9 cellular contexts compared by ENCODE assay signal in the genomic region with DNA sequence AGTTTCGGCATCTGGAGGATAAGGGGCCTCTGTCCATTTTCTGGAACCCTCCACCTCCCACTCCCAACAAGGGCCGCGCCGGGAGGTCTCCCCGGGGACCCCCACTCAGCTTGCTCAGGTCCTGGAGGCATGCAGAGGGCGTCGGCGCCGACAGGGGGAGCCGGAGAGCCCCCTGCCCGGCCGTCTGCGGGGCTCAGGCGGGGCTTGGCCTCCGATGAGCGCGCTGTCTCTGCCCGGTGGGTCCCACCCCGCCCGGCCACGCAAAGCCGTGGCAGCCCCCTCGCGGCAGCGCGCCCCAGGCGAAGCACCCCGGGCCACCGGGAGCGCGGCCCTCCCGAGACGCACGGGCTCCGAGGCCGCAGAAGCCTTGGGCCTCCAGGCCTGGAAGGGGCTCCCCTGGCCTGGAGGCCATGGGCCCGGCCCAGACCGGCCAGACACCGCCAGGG.
A peak's percentile ranks its signal among the peaks of the same experiment; 100 is the strongest.
DNase-seq lines count a peak whose midpoint lies in the region; ATAC-seq and TF ChIP-seq lines count a peak whose summit lies in the region.
"Had no signal": no experiment of that assay in that cellular context is flagged by ENCODE, and none has a peak within 500 bp of the region (broad histone marks: within the 10 kb centered on the region; RNA-seq: fewer than 3 reads in every experiment).

No MANE protein-coding gene starts in this region.

- H3K36me3 Mint-ChIP-seq in activated CD4-positive, alpha-beta T cell treated with anti-CD3 and anti-CD28 coated beads for 36 hours (ENCODE audit: low read depth) = no peaks in the 10 kb centered on the region
- H3K36me3 Mint-ChIP-seq in activated CD4-positive, alpha-beta T cell treated with anti-CD3 and anti-CD28 coated beads, Interleukin-2, amount 10 ng/mL, durations not matched to agents 7 days and 5 days (ENCODE audit: low read depth) = peaks cover 5% of the 10 kb centered on the region

- H3K27me3 Mint-ChIP-seq in activated CD4-positive, alpha-beta T cell treated with anti-CD3 and anti-CD28 coated beads for 36 hours = peaks cover 52% of the 10 kb centered on the region
- peaks cover 56% of the 10 kb centered on the region for H3K27me3 Mint-ChIP-seq in activated CD4-positive, alpha-beta T cell treated with anti-CD3 and anti-CD28 coated beads, Interleukin-2, amount 10 ng/mL, durations not matched to agents 7 days and 5 days

- intact Hi-C loops in activated CD4-positive, alpha-beta T cell treated with anti-CD3 and anti-CD28 coated beads for 36 hours (cut with DNase I, micrococcal nuclease) = loop anchor here in 1 of 2 experiments (10.0 kb wide), 3 partner anchors 152 to 488 kb away; a partner anchor contains a TSS
- intact Hi-C loops in Panc1 (cut with micrococcal nuclease; ENCODE audit: unreplicated experiment) = no loop called here
- intact Hi-C loops in heart right ventricle (cut with DNase I) = loop anchor here in 5 of 10 donors (5.0 to 10.0 kb wide), 3 partner anchors 182 to 432 kb away; no protein-coding TSS in a partner anchor

- POLR2A ChIA-PET in activated CD4-positive, alpha-beta T cell treated with anti-CD3 and anti-CD28 coated beads for 36 hours (lab: Charles Lee) = no interaction called here
- POLR2A ChIA-PET in activated CD4-positive, alpha-beta T cell treated with anti-CD3 and anti-CD28 coated beads, Interleukin-2, amount 10 ng/mL, durations not matched to agents 7 days and 5 days (lab: Charles Lee) = no interaction called here
- POLR2A ChIA-PET in Panc1 (lab: Charles Lee) = no interaction called here

- peaks cover 15% of the 10 kb centered on the region for H3K4me1 ChIP-seq in Panc1 (ENCODE audit: control insufficient read depth, insufficient read depth, low read length)
- H3K4me1 ChIP-seq in heart right ventricle = peaks cover 3 to 29% (median 20%) of the 10 kb centered on the region in 9 donors
- H3K4me1 ChIP-seq: BLaER1 had no signal

- WGBS in heart right ventricle, 2 donors = 3 to 4% methylated on average over 21 to 39 of the region's 39 CpGs

- H3K9me3 Mint-ChIP-seq in activated CD4-positive, alpha-beta T cell treated with anti-CD3 and anti-CD28 coated beads for 36 hours (ENCODE audit: low read depth) = no peaks in the 10 kb centered on the region
- H3K9me3 Mint-ChIP-seq in activated CD4-positive, alpha-beta T cell treated with anti-CD3 and anti-CD28 coated beads, Interleukin-2, amount 10 ng/mL, durations not matched to agents 7 days and 5 days = no peaks in the 10 kb centered on the region

- no peak overlapping the region for H3K27ac ChIP-seq in Panc1 (ENCODE audit: low read length)
- H3K27ac ChIP-seq in heart right ventricle = no peak overlapping the region
- H3K27ac ChIP-seq: BLaER1 had no signal

- in situ Hi-C loops in Panc1 (cut with HindIII; ENCODE audit: low pct_unique_long_range_greater_than_20kb, low sequenced_read_pairs) = no loop called here

- ATAC-seq in activated CD4-positive, alpha-beta T cell treated with anti-CD3 and anti-CD28 coated beads for 36 hours = peak; percentile 47
- no peak for ATAC-seq in Panc1
- ATAC-seq in heart right ventricle = peak in 6 of 8 donors; percentile 23 to 74 (median 48)
- ATAC-seq in stimulated activated naive CD8-positive, alpha-beta T cell treated with anti-CD3 and anti-CD28 coated beads, Interleukin-15, Interleukin-2, amounts not matched to agents 100 U/mL and 50 U/mL, for 24 hours = no peak
- ATAC-seq in HG03521 (IDR thresholded peaks at IDR 0.05; ENCODE audit: unreplicated experiment) = no peak

- H3K4me1 Mint-ChIP-seq in activated CD4-positive, alpha-beta T cell treated with anti-CD3 and anti-CD28 coated beads for 36 hours = peaks cover 20% of the 10 kb centered on the region
- H3K4me1 Mint-ChIP-seq in activated CD4-positive, alpha-beta T cell treated with anti-CD3 and anti-CD28 coated beads, Interleukin-2, amount 10 ng/mL, durations not matched to agents 7 days and 5 days = peaks cover 18% of the 10 kb centered on the region

- H3K27ac Mint-ChIP-seq in activated CD4-positive, alpha-beta T cell treated with anti-CD3 and anti-CD28 coated beads for 36 hours = no peak overlapping the region
- H3K27ac Mint-ChIP-seq in activated CD4-positive, alpha-beta T cell treated with anti-CD3 and anti-CD28 coated beads, Interleukin-2, amount 10 ng/mL, durations not matched to agents 7 days and 5 days = no peak overlapping the region

- CTCF ChIA-PET in activated CD4-positive, alpha-beta T cell treated with anti-CD3 and anti-CD28 coated beads for 36 hours (lab: Charles Lee) = no interaction called here
- CTCF ChIA-PET in activated CD4-positive, alpha-beta T cell treated with anti-CD3 and anti-CD28 coated beads, Interleukin-2, amount 10 ng/mL, durations not matched to agents 7 days and 5 days (lab: Charles Lee) = no interaction called here
- CTCF ChIA-PET in Panc1 (lab: Charles Lee) = no interaction called here

- H3K27me3 ChIP-seq in Panc1 (ENCODE audit: control insufficient read depth, insufficient read depth, low read length) (peaks cover 7% of the 10 kb centered on the region), heart right ventricle (peaks cover 0 to 80% (median 68%) of the 10 kb centered on the region in 7 donors)

- no peaks in the 10 kb centered on the region for H3K9me3 ChIP-seq in Panc1 (ENCODE audit: control insufficient read depth, insufficient read depth, low read depth, low read length)
- no peaks in the 10 kb centered on the region for H3K9me3 ChIP-seq in heart right ventricle

- peak; percentile 53 for DNase-seq in activated CD4-positive, alpha-beta T cell treated with anti-CD3 and anti-CD28 coated beads for 36 hours
- no peak for DNase-seq in activated CD4-positive, alpha-beta T cell treated with anti-CD3 and anti-CD28 coated beads, Interleukin-2, amount 10 ng/mL, durations not matched to agents 7 days and 5 days
- no peak for DNase-seq in Panc1 (ENCODE audit: low read depth, low spot score)
- DNase-seq in heart right ventricle = peak in 1 of 2 donors; percentile 29
- peak; percentile 40 for DNase-seq in stimulated activated naive CD8-positive, alpha-beta T cell treated with anti-CD3 and anti-CD28 coated beads, Interleukin-15, Interleukin-2, amounts not matched to agents 100 U/mL and 50 U/mL, for 24 hours
- DNase-seq in NOMO-1 (lab: John Stamatoyannopoulos, UW; ENCODE audit: unreplicated experiment in 2 of 2) = no peak
- DNase-seq in KG1 (lab: John Stamatoyannopoulos, UW) = no peak

- BruUV-seq in Panc1 (replicated peaks; lab: Mats Ljungman, UMichigan) = no TSS peak

- TF ChIP-seq CTCF in Panc1 (IDR thresholded peaks at IDR 0.05) = peak; percentile 90
- TF ChIP-seq CTCF in heart right ventricle (IDR thresholded peaks at IDR 0.05) = peak; percentile 32 to 78 (median 65)

- H3K4me3 Mint-ChIP-seq in activated CD4-positive, alpha-beta T cell treated with anti-CD3 and anti-CD28 coated beads for 36 hours = no peak overlapping the region
- no peak overlapping the region for H3K4me3 Mint-ChIP-seq in activated CD4-positive, alpha-beta T cell treated with anti-CD3 and anti-CD28 coated beads, Interleukin-2, amount 10 ng/mL, durations not matched to agents 7 days and 5 days

- H3K4me3 ChIP-seq in Panc1 (ENCODE audit: low read depth in 2 of 2, low read length in 2 of 2) (no peak overlapping the region), heart right ventricle (peak overlapping the region in 1 of 10 donors; percentile 14)
- H3K4me3 ChIP-seq: BLaER1 had no signal

- H3K36me3 ChIP-seq in Panc1 (ENCODE audit: control insufficient read depth, insufficient read depth, low read length) (no peaks in the 10 kb centered on the region), heart right ventricle (no peaks in the 10 kb centered on the region)
- H3K36me3 ChIP-seq: BLaER1 had no signal

Comparison
In these comparisons a context has a peak if more than half of its experiments do, and no peak if none do; other contexts are left out.
1. DNase-seq: peak in activated CD4-positive, alpha-beta T cell treated with anti-CD3 and anti-CD28 coated beads for 36 hours (single experiment) and stimulated activated naive CD8-positive, alpha-beta T cell treated with anti-CD3 and anti-CD28 coated beads, Interleukin-15, Interleukin-2, amounts not matched to agents 100 U/mL and 50 U/mL, for 24 hours (single experiment); none in activated CD4-positive, alpha-beta T cell treated with anti-CD3 and anti-CD28 coated beads, Interleukin-2, amount 10 ng/mL, durations not matched to agents 7 days and 5 days (single experiment), Panc1 (single experiment), NOMO-1 (0 of 2) and KG1 (single experiment).
2. ATAC-seq: peak in activated CD4-positive, alpha-beta T cell treated with anti-CD3 and anti-CD28 coated beads for 36 hours (single experiment) and heart right ventricle (6 of 8); none in Panc1 (single experiment), stimulated activated naive CD8-positive, alpha-beta T cell treated with anti-CD3 and anti-CD28 coated beads, Interleukin-15, Interleukin-2, amounts not matched to agents 100 U/mL and 50 U/mL, for 24 hours (single experiment) and HG03521 (single experiment).